8 cellular contexts compared by ENCODE assay signal in genomic region chr9:98087420-98088354, GRCh38. TPM values are rescaled to one million over a fixed set of nuclear protein-coding genes. Genes with fewer than 3 reads are reported as not detected.
DNase-seq lines count a peak whose midpoint lies in the region; ATAC-seq and TF ChIP-seq lines count a peak whose summit lies in the region.

No MANE protein-coding gene starts in this region.

- H3K4me1 ChIP-seq in Caco-2 = no peaks in the 10 kb centered on the region

- H3K9me3 ChIP-seq in Caco-2 = no peaks in the 10 kb centered on the region

- intact Hi-C loops in Caco-2 (cut with micrococcal nuclease; ENCODE audit: unreplicated experiment) (no loop called here), activated B cell treated with CpG ODN at 0.5 μM for 24 hours (cut with micrococcal nuclease) (loop anchor here (1.0 to 5.0 kb wide), 4 partner anchors 15 to 170 kb away; partner anchors contain the start of genes CORO2A and TBC1D2)

- H3K4me1 Mint-ChIP-seq in Caco-2 (ENCODE audit: low read depth, unreplicated experiment) (peaks cover 6% of the 10 kb centered on the region), activated B cell treated with CpG ODN at 0.5 μM for 24 hours (peaks cover 25% of the 10 kb centered on the region)

- DNase-seq in Caco-2 (no peak), activated B cell treated with CpG ODN at 0.5 μM for 24 hours (peak; percentile 74), foreskin melanocyte (peak; percentile 21), retina (peak; percentile 84), kidney glomerular epithelial cell (lab: John Stamatoyannopoulos, UW) (no peak), hippocampal formation (lab: John Stamatoyannopoulos, UW) (no peak), SKM-1 treated with dmso at 0.1 percent for 144 hours (lab: John Stamatoyannopoulos, UW; ENCODE audit: unreplicated experiment) (no peak)

- ATAC-seq in activated B cell treated with CpG ODN at 0.5 μM for 24 hours (ENCODE audit: low read depth) (peak; percentile 84), GM21717 (IDR thresholded peaks at IDR 0.05; ENCODE audit: unreplicated experiment) (no peak)

- CTCF ChIA-PET in Caco-2 (lab: Charles Lee) (no interaction called here), activated B cell treated with CpG ODN at 0.5 μM for 24 hours (lab: Charles Lee) (no interaction called here)

- POLR2A ChIA-PET in Caco-2 (lab: Charles Lee) (no interaction called here), activated B cell treated with CpG ODN at 0.5 μM for 24 hours (lab: Charles Lee) (interaction anchor here (0.9 to 1.1 kb wide), 2 partner anchors 20 to 31 kb away, joined by 3 to 4 read pairs; partner anchors contain the start of gene NANS)

- H3K27me3 Mint-ChIP-seq in Caco-2 (ENCODE audit: insufficient read depth, unreplicated experiment) (no peaks in the 10 kb centered on the region), activated B cell treated with CpG ODN at 0.5 μM for 24 hours (no peaks in the 10 kb centered on the region)

- peak overlapping the region; percentile 26 for H3K4me3 Mint-ChIP-seq in Caco-2 (ENCODE audit: unreplicated experiment)
- peak overlapping the region; percentile 74 for H3K4me3 Mint-ChIP-seq in activated B cell treated with CpG ODN at 0.5 μM for 24 hours

- H3K4me3 ChIP-seq in Caco-2 (ENCODE audit: low read depth, low read length) = no peak overlapping the region

- no peaks in the 10 kb centered on the region for H3K27me3 ChIP-seq in Caco-2 (replicated peaks; ENCODE audit: control insufficient read depth, insufficient read depth, low read length)

- no TSS peak for BruUV-seq in Caco-2 (replicated peaks; lab: Mats Ljungman, UMichigan)

- H3K9me3 Mint-ChIP-seq in Caco-2 (ENCODE audit: unreplicated experiment) (no peaks in the 10 kb centered on the region), activated B cell treated with CpG ODN at 0.5 μM for 24 hours (no peaks in the 10 kb centered on the region)

- TF ChIP-seq CTCF in Caco-2 (IDR thresholded peaks at IDR 0.05; ENCODE audit: insufficient read depth in 1 of 2, low read depth in 1 of 2, low read length in 1 of 2, severe bottlenecking in 1 of 2, unreplicated experiment in 1 of 2) (no peak), activated B cell treated with CpG ODN at 0.5 μM for 24 hours (IDR thresholded peaks at IDR 0.05) (no peak)

- peaks cover 40% of the 10 kb centered on the region for H3K36me3 Mint-ChIP-seq in Caco-2 (ENCODE audit: insufficient read depth, unreplicated experiment)
- H3K36me3 Mint-ChIP-seq in activated B cell treated with CpG ODN at 0.5 μM for 24 hours (ENCODE audit: low read depth) = peaks cover 32% of the 10 kb centered on the region

- peaks cover 6% of the 10 kb centered on the region for H3K36me3 ChIP-seq in Caco-2 (ENCODE audit: control insufficient read depth, insufficient read depth, low read length)

- H3K27ac Mint-ChIP-seq in Caco-2 (ENCODE audit: unreplicated experiment) (peak overlapping the region; percentile 42), activated B cell treated with CpG ODN at 0.5 μM for 24 hours (peak overlapping the region; percentile 50)

RNA-seq across cellular contexts. Expression of gene NANS, which starts 31.2 kb away (rescaled TPM):
- total RNA-seq in Caco-2 (2022) (68.7 and 71.7 TPM in 2 replicates), activated B cell treated with CpG ODN at 0.5 μM for 24 hours (21.6 and 21.8 TPM in 2 replicates)

RNA-seq across cellular contexts. Expression of gene TRIM14, which starts 31.3 kb away (rescaled TPM):
- total RNA-seq in Caco-2 (2022) (30.3 and 34.5 TPM in 2 replicates), activated B cell treated with CpG ODN at 0.5 μM for 24 hours (11.7 and 12.8 TPM in 2 replicates)

Comparison
In these comparisons a context has a peak if more than half of its experiments do, and no peak if none do; other contexts are left out.
1. DNase-seq: peak in activated B cell treated with CpG ODN at 0.5 μM for 24 hours (single experiment), foreskin melanocyte (single experiment) and retina (single experiment); none in Caco-2 (0 of 2), kidney glomerular epithelial cell (single experiment), hippocampal formation (0 of 2) and SKM-1 treated with dmso at 0.1 percent for 144 hours (single experiment).